In genomic region chr6:156719720-156720563, GRCh38 we compare ENCODE assay signal across 8 cellular contexts. TPM values are rescaled to one million over a fixed set of nuclear protein-coding genes. Genes with fewer than 3 reads are reported as not detected.
A peak's percentile ranks its signal among the peaks of the same experiment; 100 is the strongest.
DNase-seq lines count a peak whose midpoint lies in the region; ATAC-seq, FAIRE-seq and TF ChIP-seq lines count a peak whose summit lies in the region.

No MANE protein-coding gene starts in this region.

- H3K4me1 ChIP-seq in HepG2 (ENCODE audit: insufficient read depth, low read length): peaks cover 32% of the 10 kb centered on the region

- TF ChIP-seq EP300 in HepG2 (IDR thresholded peaks at IDR 0.05; ENCODE audit: low read depth in 2 of 2, low read length in 2 of 2): peak in 1 of 2 experiments; percentile 70; a peak in 3 of 4 replicates
- peak; percentile 65; the same call in 1 of the 2 replicates for TF ChIP-seq EP300 in HepG2 (CRISPR knock-in tag; IDR thresholded peaks at IDR 0.05; ENCODE audit: borderline replicate concordance)

- no peaks in the 10 kb centered on the region for H3K9me3 ChIP-seq in HepG2 (ENCODE audit: low read length)

- intact Hi-C loops in HepG2 (cut with micrococcal nuclease; ENCODE audit: unreplicated experiment): loop anchor here (2.0 kb wide), 2 partner anchors 33 to 57 kb away; partner anchors contain the start of gene ARID1B

- H3K36me3 ChIP-seq in HepG2 (replicated peaks in 1 of 2; ENCODE audit: control insufficient read depth in 1 of 2, insufficient read depth in 2 of 2, low read length in 2 of 2): no peaks in the 10 kb centered on the region

- H3K27ac ChIP-seq in HepG2 (ENCODE audit: extremely low read length, insufficient read depth, low read length): peak overlapping the region; percentile 23

- peak overlapping the region; percentile 54 to 75 (median 59) for H3K4me3 ChIP-seq in HepG2 (replicated peaks in 1 of 3; ENCODE audit: insufficient read depth in 1 of 3, low read depth in 2 of 3, low read length in 3 of 3)

- DNase-seq in DMS79 treated with DMSO at 0.1 percent for 48 hours (lab: John Stamatoyannopoulos, UW) (peak; percentile 64), KBM-7 (peak; percentile 85), chondrocyte (ENCODE audit: low spot score) (no peak), HepG2 (ENCODE audit: low spot score) (peak; percentile 91), SW 1271 (lab: John Stamatoyannopoulos, UW) (no peak)
- DNase-seq in activated CD4-positive, alpha-beta T cell treated with anti-CD3 and anti-CD28 coated beads for 4 hours: peak; percentile 71 to 76
- DNase-seq in stimulated activated CD4-positive, alpha-beta T cell treated with anti-CD3 and anti-CD28 coated beads, Interleukin-2, amount 100 ng/mL, for 48 hours: peak; percentile 54 to 57

- peaks cover 0 to 4% of the 10 kb centered on the region in 2 experiments; a peak in 4 of 5 replicates for H3K27me3 ChIP-seq in HepG2 (ENCODE audit: control insufficient read depth in 1 of 2, insufficient read depth in 2 of 2, low read length in 2 of 2)

- 3% methylated on average over 23 of the region's 50 CpGs for WGBS in HepG2 (ENCODE audit: low lambda C conversion rate)

- peaks cover 21% of the 10 kb centered on the region for H3K4me1 Mint-ChIP-seq in chondrocyte (ENCODE audit: low read depth)

- TF ChIP-seq POLR2A in HepG2 (IDR thresholded peaks at IDR 0.05; ENCODE audit: insufficient read depth in 1 of 2, low read depth in 2 of 2, low read length in 2 of 2): peak; percentile 44 to 51; a peak in 1 of 4 replicates

- H3K79me2 ChIP-seq in HepG2 (ENCODE audit: insufficient read depth, low read length): no peaks in the 10 kb centered on the region

- CTCF ChIA-PET in HepG2 (lab: Yijun Ruan, JAX; ENCODE audit: low intra/inter-chr PET ratio, low total read pairs): no interaction called here

- H3K4me2 ChIP-seq in HepG2 (ENCODE audit: low read depth, low read length): peak overlapping the region; percentile 97

- H2AFZ ChIP-seq in HepG2 (ENCODE audit: low read length): peak overlapping the region; percentile 97

- no peaks in the 10 kb centered on the region for H3K36me3 Mint-ChIP-seq in chondrocyte (ENCODE audit: low read depth)

- TF ChIP-seq RAD21 in HepG2 (CRISPR knock-in tag; IDR thresholded peaks at IDR 0.05): peak; percentile 61

- TF ChIP-seq CTCF in chondrocyte (IDR thresholded peaks at IDR 0.05): no peak
- TF ChIP-seq CTCF in HepG2 (CRISPR knock-in tag; IDR thresholded peaks at IDR 0.05): no peak; the same call in 1 of the 2 replicates

- ATAC-seq in GM21576 (IDR thresholded peaks at IDR 0.05; ENCODE audit: unreplicated experiment): peak; percentile 67
- peak; percentile 95 for ATAC-seq in HepG2

- no peaks in the 10 kb centered on the region for H3K9me3 Mint-ChIP-seq in chondrocyte (ENCODE audit: low read depth)

- peak overlapping the region; percentile 54 for H3K9ac ChIP-seq in HepG2 (ENCODE audit: insufficient read depth, low read depth, low read length)

- POLR2A ChIA-PET in HepG2 (lab: Yijun Ruan, JAX): interaction anchor here (0.9 to 1.7 kb wide), 3 partner anchors 33 to 57 kb away, joined by 3 to 7 read pairs (median 4); partner anchors contain the start of gene ARID1B

- BruUV-seq in HepG2 (replicated peaks; lab: Mats Ljungman, UMichigan): no TSS peak

- in situ Hi-C loops in KBM-7 (cut with MboI; ENCODE audit: low pct_unique_long_range_greater_than_20kb, low sequenced_read_pairs) (no loop called here), HepG2 (cut with HindIII; ENCODE audit: extremely low pct_ligation_motif_present, low pct_unique_long_range_greater_than_20kb) (no loop called here)

- peak; percentile 80 for FAIRE-seq in HepG2 (lab: Jason Lieb, UNC)

- no peaks in the 10 kb centered on the region for H4K20me1 ChIP-seq in HepG2 (ENCODE audit: insufficient read depth, low read length)

- H3K27me3 Mint-ChIP-seq in chondrocyte (ENCODE audit: low read depth): no peaks in the 10 kb centered on the region

- peak overlapping the region; percentile 57 for H3K4me3 Mint-ChIP-seq in chondrocyte (ENCODE audit: unreplicated experiment)

- H3K27ac Mint-ChIP-seq in chondrocyte (ENCODE audit: unreplicated experiment): peak overlapping the region; percentile 85

TF ChIP-seq in HepG2, 621 proteins besides CTCF, POLR2A, EP300 and RAD21 (continues in another document):
- TF ChIP-seq NCOA2 (CRISPR knock-in tag; IDR thresholded peaks at IDR 0.05) (peak; percentile 68; the same call in 1 of the 2 replicates), ZNF644 (CRISPR knock-in tag; IDR thresholded peaks at IDR 0.05; ENCODE audit: low read depth) (peak; percentile 31; the same call in 1 of the 2 replicates), THRA (CRISPR knock-in tag; IDR thresholded peaks at IDR 0.05; ENCODE audit: borderline replicate concordance) (peak; percentile 85), YY1 (IDR thresholded peaks at IDR 0.05; ENCODE audit: insufficient read depth, insufficient replicate concordance, low read depth, low read length) (peak; percentile 66), CBX2 (IDR thresholded peaks at IDR 0.05; ENCODE audit: low read depth, low read length) (no peak), CBX2 (CRISPR knock-in tag; IDR thresholded peaks at IDR 0.05; ENCODE audit: low read depth) (no peak; the same call in 1 of the 2 replicates), ZBTB7A (CRISPR knock-in tag; IDR thresholded peaks at IDR 0.05) (peak; percentile 34; the same call in 1 of the 2 replicates), ZBTB49 (CRISPR knock-in tag; IDR thresholded peaks at IDR 0.05; ENCODE audit: borderline replicate concordance) (peak; percentile 55; the same call in 1 of the 2 replicates)
- TF ChIP-seq, protein P1, sequence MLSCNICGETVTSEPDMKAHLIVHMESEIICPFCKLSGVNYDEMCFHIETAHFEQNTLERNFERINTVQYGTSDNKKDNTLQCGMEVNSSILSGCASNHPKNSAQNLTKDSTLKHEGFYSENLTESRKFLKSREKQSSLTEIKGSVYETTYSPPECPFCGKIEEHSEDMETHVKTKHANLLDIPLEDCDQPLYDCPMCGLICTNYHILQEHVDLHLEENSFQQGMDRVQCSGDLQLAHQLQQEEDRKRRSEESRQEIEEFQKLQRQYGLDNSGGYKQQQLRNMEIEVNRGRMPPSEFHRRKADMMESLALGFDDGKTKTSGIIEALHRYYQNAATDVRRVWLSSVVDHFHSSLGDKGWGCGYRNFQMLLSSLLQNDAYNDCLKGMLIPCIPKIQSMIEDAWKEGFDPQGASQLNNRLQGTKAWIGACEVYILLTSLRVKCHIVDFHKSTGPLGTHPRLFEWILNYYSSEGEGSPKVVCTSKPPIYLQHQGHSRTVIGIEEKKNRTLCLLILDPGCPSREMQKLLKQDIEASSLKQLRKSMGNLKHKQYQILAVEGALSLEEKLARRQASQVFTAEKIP (CRISPR knock-in tag; IDR thresholded peaks at IDR 0.05; ENCODE audit: borderline replicate concordance): 0 out of 2 replicates have a peak, but pooled peaks have one; percentile 37

RNA-seq across cellular contexts. Expression of gene ARID1B, which starts 57.2 kb away (rescaled TPM):
- total RNA-seq in chondrocyte (57.8 to 80.3 TPM (median 59.3 TPM) in 3 replicates), HepG2 (2016; rRNA removed; fragmentation: Illumina TruSeq; extraction: Trizol) (32.6 and 38.0 TPM in 2 replicates)
- 41.7 TPM in 2 replicates for total RNA-seq in HepG2 (2016; cell fraction: cytosol; rRNA removed; fragmentation: Illumina TruSeq; extraction: Trizol; ENCODE audit: low read depth)
- 30.2 and 35.7 TPM in 2 replicates for total RNA-seq in HepG2 (2016; cell fraction: insoluble cytoplasmic fraction; rRNA removed; fragmentation: Illumina TruSeq; extraction: Trizol)
- 16.5 and 21.3 TPM in 2 replicates for total RNA-seq in HepG2 (2016; cell fraction: membrane; rRNA removed; fragmentation: Illumina TruSeq; extraction: Trizol)
- total RNA-seq in HepG2 (2016; cell fraction: nucleus; rRNA removed; fragmentation: Illumina TruSeq; extraction: Trizol): 130 and 139 TPM in 2 replicates
- polyA plus RNA-seq in HepG2 (2011; rRNA removed): 20.1 and 22.5 TPM in 2 replicates
- 13.6 and 13.8 TPM in 2 replicates for polyA plus RNA-seq in HepG2 (2011; cell fraction: cytosol; rRNA removed)
- polyA plus RNA-seq in HepG2 (2011; cell fraction: nucleus; rRNA removed): 47.4 and 49.3 TPM in 2 replicates
- 25.2 and 26.7 TPM in 2 replicates for polyA plus RNA-seq in HepG2 (2012)
- 1.8 and 2.0 TPM in 2 replicates for polyA plus RNA-seq in HepG2 (2016; cell fraction: cytosol; fragmentation: Illumina TruSeq; extraction: Trizol; ENCODE audit: low read depth)
- 27.9 and 32.0 TPM in 2 replicates for polyA plus RNA-seq in HepG2 (2016; cell fraction: insoluble cytoplasmic fraction; fragmentation: Illumina TruSeq; extraction: Trizol; ENCODE audit: low read depth)
- polyA plus RNA-seq in HepG2 (2016; cell fraction: membrane; fragmentation: Illumina TruSeq; extraction: Trizol; ENCODE audit: low read depth): 5.4 and 5.7 TPM in 2 replicates
- 44.9 and 47.2 TPM in 2 replicates for polyA plus RNA-seq in HepG2 (2016; cell fraction: nucleus; fragmentation: Illumina TruSeq; extraction: Trizol; ENCODE audit: insufficient read depth, low read depth)
- polyA minus RNA-seq in HepG2 (2011; rRNA and poly(A)+ RNA removed; ENCODE audit: low replicate concordance): 77.4 and 128 TPM in 2 replicates
- polyA minus RNA-seq in HepG2 (2011; cell fraction: cytosol; rRNA and poly(A)+ RNA removed): 40.2 and 55.4 TPM in 2 replicates
- 329 and 355 TPM in 2 replicates for polyA minus RNA-seq in HepG2 (2011; cell fraction: nucleus; rRNA and poly(A)+ RNA removed)

Comparison
In these comparisons a context has a peak if more than half of its experiments do, and no peak if none do; other contexts are left out.
1. DNase-seq: peak in DMS79 treated with DMSO at 0.1 percent for 48 hours (single experiment), KBM-7 (single experiment), activated CD4-positive, alpha-beta T cell treated with anti-CD3 and anti-CD28 coated beads for 4 hours (2 of 2), HepG2 (single experiment) and stimulated activated CD4-positive, alpha-beta T cell treated with anti-CD3 and anti-CD28 coated beads, Interleukin-2, amount 100 ng/mL, for 48 hours (2 of 2); none in chondrocyte (single experiment) and SW 1271 (0 of 2).